In the genomic region with DNA sequence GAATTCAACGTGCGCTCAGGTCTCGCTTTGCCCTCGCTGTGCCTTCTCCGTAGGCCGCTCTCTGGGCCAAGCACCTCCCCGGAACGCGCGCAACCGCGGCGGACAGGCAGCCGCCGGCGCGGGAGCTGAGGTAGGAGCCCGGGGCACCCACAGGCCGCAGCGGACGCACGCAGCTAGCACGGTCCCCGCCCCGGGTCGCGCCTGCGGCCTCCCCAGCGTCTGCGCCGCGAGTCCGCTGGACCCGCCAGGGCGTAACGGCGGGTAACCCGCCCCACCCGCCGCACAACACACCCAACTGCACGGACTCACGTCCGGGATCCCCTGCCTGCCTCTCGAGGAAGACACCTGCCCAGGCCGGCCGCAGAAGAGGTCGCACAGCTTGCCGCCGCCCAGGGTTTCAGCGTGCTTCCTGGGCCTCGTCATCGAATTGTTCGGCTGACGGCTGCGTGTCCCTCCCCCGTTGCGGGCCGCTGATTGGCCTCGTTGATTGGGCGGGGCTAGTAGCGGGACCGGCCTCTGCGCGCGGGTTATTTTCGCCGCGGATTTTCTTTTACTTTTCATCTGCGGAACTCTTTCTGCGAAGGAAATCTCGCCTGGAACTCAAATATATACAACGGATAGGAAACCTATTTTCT, we compare ENCODE assay signal across 8 cellular contexts. TPM values are rescaled to one million over a fixed set of nuclear protein-coding genes. Genes with fewer than 3 reads are reported as not detected.
DNase-seq lines count a peak whose midpoint lies in the region; TF ChIP-seq lines count a peak whose summit lies in the region.

A gene with protein sequence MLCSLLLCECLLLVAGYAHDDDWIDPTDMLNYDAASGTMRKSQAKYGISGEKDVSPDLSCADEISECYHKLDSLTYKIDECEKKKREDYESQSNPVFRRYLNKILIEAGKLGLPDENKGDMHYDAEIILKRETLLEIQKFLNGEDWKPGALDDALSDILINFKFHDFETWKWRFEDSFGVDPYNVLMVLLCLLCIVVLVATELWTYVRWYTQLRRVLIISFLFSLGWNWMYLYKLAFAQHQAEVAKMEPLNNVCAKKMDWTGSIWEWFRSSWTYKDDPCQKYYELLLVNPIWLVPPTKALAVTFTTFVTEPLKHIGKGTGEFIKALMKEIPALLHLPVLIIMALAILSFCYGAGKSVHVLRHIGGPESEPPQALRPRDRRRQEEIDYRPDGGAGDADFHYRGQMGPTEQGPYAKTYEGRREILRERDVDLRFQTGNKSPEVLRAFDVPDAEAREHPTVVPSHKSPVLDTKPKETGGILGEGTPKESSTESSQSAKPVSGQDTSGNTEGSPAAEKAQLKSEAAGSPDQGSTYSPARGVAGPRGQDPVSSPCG (minus strand): TSS at position 433 of the 635 bp plus-strand sequence. CDS start 13,047 bp downstream, outside the sequence.

- WGBS in suprapubic skin = under 1% methylated on average over 64 of the region's 72 CpGs

- H3K4me3 ChIP-seq in HFF-Myc (replicated peaks; ENCODE audit: low read depth, low read length) (peak within 1 kb of the TSS; percentile 66), NB4 (ENCODE audit: low read depth, low read length) (peak within 1 kb of the TSS; percentile 77), SK-N-MC (peak within 1 kb of the TSS; percentile 96), suprapubic skin (peak within 1 kb of the TSS; percentile 75)

- DNase-seq in GM03348 (ENCODE audit: low spot score) (peak; percentile 97), HFF-Myc (ENCODE audit: extremely low read depth, low read depth) (peak; percentile 64), NB4 (ENCODE audit: low read depth) (peak; percentile 93), SK-N-MC (ENCODE audit: low read depth, low spot score) (peak; percentile 37), germinal center (ENCODE audit: low spot score) (peak; percentile 95), nucleus accumbens (lab: John Stamatoyannopoulos, UW) (peak; percentile 21 to 95 (median 84)), suprapubic skin (ENCODE audit: low spot score in 2 of 2) (peak; percentile 97)
- peak; percentile 93 for DNase-seq in activated naive CD4-positive, alpha-beta T cell treated with anti-CD3 and anti-CD28 coated beads, Interleukin-2, amount 50 U/mL, for 16 hours

- TF ChIP-seq POLR2A in NB4 (IDR thresholded peaks at IDR 0.05; ENCODE audit: extremely low read depth, insufficient read length) (peak; percentile 85), suprapubic skin (IDR thresholded peaks at IDR 0.05) (peak; percentile 5 to 86)

- H3K36me3 ChIP-seq in SK-N-MC (ENCODE audit: insufficient read depth, low read length) = peaks cover 11% of the 10 kb centered on the region; the same call in 1 of the 2 replicates
- H3K36me3 ChIP-seq in suprapubic skin = no peaks in the 10 kb centered on the region

- no peak for TF ChIP-seq EP300 in suprapubic skin (IDR thresholded peaks at IDR 0.05)

- peak within 1 kb of the TSS; percentile 94 for H3K9ac ChIP-seq in SK-N-MC (ENCODE audit: insufficient read length)

- peaks cover 23% of the 10 kb centered on the region for H3K4me1 ChIP-seq in suprapubic skin

- H3K27me3 ChIP-seq in suprapubic skin = no peaks in the 10 kb centered on the region

- no peaks in the 10 kb centered on the region for H3K9me3 ChIP-seq in SK-N-MC (ENCODE audit: low read depth, low read length)
- no peaks in the 10 kb centered on the region for H3K9me3 ChIP-seq in suprapubic skin

- TF ChIP-seq CTCF in HFF-Myc (IDR thresholded peaks at IDR 0.05; ENCODE audit: low read depth, low read length, missing control alignments) = no peak
- no peak for TF ChIP-seq CTCF in NB4 (IDR thresholded peaks at IDR 0.05; ENCODE audit: low read depth, low read length)
- TF ChIP-seq CTCF in suprapubic skin (IDR thresholded peaks at IDR 0.05) = no peak

- H3K27ac ChIP-seq in SK-N-MC (peak within 1 kb of the TSS; percentile 60), suprapubic skin (peak within 1 kb of the TSS; percentile 97)

RNA-seq across cellular contexts. Expression of the gene that starts here (rescaled TPM):
- total RNA-seq in suprapubic skin = 10 to 100 TPM; 12.4 to 19.4 (median 18.5) TPM

Comparison
In these comparisons a context has a peak if more than half of its experiments do, and no peak if none do; other contexts are left out.
1. Peak in every context shown above with its lines: DNase-seq, H3K4me3 ChIP-seq and H3K27ac ChIP-seq.
2. DNase-seq: peak in every context shown above with its lines; median percentile 97 in GM03348; 97 in suprapubic skin; 95 in germinal center; 93 in NB4; 93 in activated naive CD4-positive, alpha-beta T cell treated with anti-CD3 and anti-CD28 coated beads, Interleukin-2, amount 50 U/mL, for 16 hours; 84 in nucleus accumbens; 64 in HFF-Myc; 37 in SK-N-MC.